In the genomic region with DNA sequence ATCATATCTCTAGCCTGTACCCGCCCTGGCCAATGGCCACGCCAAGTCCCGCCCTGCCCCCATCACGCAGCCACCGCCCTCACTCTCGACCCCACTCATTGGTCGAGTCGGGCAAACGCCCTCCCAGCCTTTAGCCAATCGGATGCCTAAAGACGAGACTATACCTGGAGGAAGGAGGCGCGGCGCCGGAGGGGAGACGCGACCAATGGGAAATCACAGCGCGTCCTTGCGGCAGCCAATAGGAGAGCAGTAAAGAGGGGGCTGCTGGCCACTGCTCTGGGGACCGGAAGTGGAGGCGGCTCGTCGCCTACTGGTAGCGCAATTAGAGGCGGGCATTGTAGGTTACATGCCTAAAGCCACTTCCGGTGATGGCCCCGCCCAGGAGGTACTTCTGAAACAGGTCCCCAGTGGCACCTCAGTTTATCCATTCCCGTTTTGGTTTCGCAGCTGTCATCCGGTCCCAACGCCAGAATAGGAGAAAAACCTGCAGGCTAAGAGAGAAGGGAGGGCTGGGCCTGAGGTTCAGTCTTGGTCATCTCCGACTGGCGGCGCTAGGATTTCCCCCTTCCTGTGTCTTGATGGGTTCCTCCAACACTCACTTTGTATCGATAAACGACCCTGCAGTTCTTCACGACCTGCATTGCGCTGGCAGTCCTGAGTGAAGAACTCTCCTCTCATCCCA, we compare ENCODE assay signal across 8 cellular contexts. TPM values are rescaled to one million over a fixed set of nuclear protein-coding genes. Genes with fewer than 3 reads are reported as not detected.
A peak's percentile ranks its signal among the peaks of the same experiment; 100 is the strongest.
DNase-seq lines count a peak whose midpoint lies in the region; ATAC-seq and TF ChIP-seq lines count a peak whose summit lies in the region.

No MANE protein-coding gene starts in this region.

- no peaks in the 10 kb centered on the region; the same call in 1 of the 2 replicates for H3K36me3 ChIP-seq in GM06990 (ENCODE audit: control insufficient read depth, insufficient read depth, low read length)
- no peaks in the 10 kb centered on the region for H3K36me3 ChIP-seq in neutrophil

- H3K9me3 ChIP-seq in neutrophil: no peaks in the 10 kb centered on the region

- H3K4me1 ChIP-seq in neutrophil (ENCODE audit: control insufficient read depth in 1 of 2, insufficient read depth in 1 of 2, low read depth in 1 of 2, low read length in 1 of 2): peaks cover 50 to 57% of the 10 kb centered on the region in 2 experiments

- no peaks in the 10 kb centered on the region for H3K27me3 ChIP-seq in GM06990 (replicated peaks; ENCODE audit: control insufficient read depth, insufficient read depth, low read length)
- no peaks in the 10 kb centered on the region for H3K27me3 ChIP-seq in neutrophil

- DNase-seq in GM06990 (ENCODE audit: extremely low read depth, insufficient read length) (peak; percentile 100), NB4 (ENCODE audit: low read depth) (peak; percentile 100), SK-N-DZ (ENCODE audit: low spot score) (peak; percentile 100), germinal center (ENCODE audit: low spot score) (peak; percentile 99), substantia nigra (lab: John Stamatoyannopoulos, UW) (peak; percentile 90 to 100 (median 99))
- peak; percentile 99 for DNase-seq in activated naive CD4-positive, alpha-beta T cell treated with anti-CD3 and anti-CD28 coated beads, Interleukin-2, amount 50 U/mL, for 16 hours

- peak overlapping the region; percentile 88 for H3K4me3 ChIP-seq in GM06990 (replicated peaks; ENCODE audit: low read depth, low read length)
- H3K4me3 ChIP-seq in NB4 (ENCODE audit: low read depth, low read length): peak overlapping the region; percentile 80
- H3K4me3 ChIP-seq in neutrophil (ENCODE audit: low read depth in 1 of 2, low read length in 1 of 2): peak overlapping the region; percentile 97 to 98

- ATAC-seq in HG02571 (IDR thresholded peaks at IDR 0.05; ENCODE audit: unreplicated experiment): peak; percentile 80

- TF ChIP-seq CTCF in GM06990 (IDR thresholded peaks at IDR 0.05; ENCODE audit: insufficient read depth, low read length, poor library complexity, severe bottlenecking) (no peak), NB4 (IDR thresholded peaks at IDR 0.05; ENCODE audit: low read depth, low read length) (no peak), neutrophil (IDR thresholded peaks at IDR 0.05) (no peak)

- H3K27ac ChIP-seq in neutrophil (peak overlapping the region; percentile 95), substantia nigra (ENCODE audit: low read depth, low read length, poor library complexity, severe bottlenecking) (peak overlapping the region; percentile 97)

- peak; percentile 36 for TF ChIP-seq POLR2A in NB4 (IDR thresholded peaks at IDR 0.05; ENCODE audit: extremely low read depth, insufficient read length)

RNA-seq across cellular contexts. Expression of a gene that starts 3.6 kb away (rescaled TPM):
- 55.1 and 83.0 TPM in 2 replicates for polyA plus RNA-seq in SK-N-DZ (2014; cell fraction: cytosol; rRNA removed)
- polyA plus RNA-seq in SK-N-DZ (2014; cell fraction: nucleus; rRNA removed): 132 and 170 TPM in 2 replicates

RNA-seq across cellular contexts. Expression of a gene that starts 29.9 kb away (rescaled TPM):
- polyA plus RNA-seq in SK-N-DZ (2014; cell fraction: cytosol; rRNA removed): not detected in 2 replicates
- polyA plus RNA-seq in SK-N-DZ (2014; cell fraction: nucleus; rRNA removed): not detected in 2 replicates

Comparison
In these comparisons a context has a peak if more than half of its experiments do, and no peak if none do; other contexts are left out.
1. Peak in every context shown above with its lines: DNase-seq, ATAC-seq, H3K4me3 ChIP-seq and H3K27ac ChIP-seq.